ENCODE assay signal across 28 cellular contexts in genomic region chr13:84684804-84685203, GRCh38.
"Had no signal": no experiment of that assay in that cellular context is flagged by ENCODE, and none has a peak within 500 bp of the region (broad histone marks: within the 10 kb centered on the region; RNA-seq: fewer than 3 reads in every experiment).

No MANE protein-coding gene starts in this region.

- H3K27ac ChIP-seq: epithelial cell of prostate, esophagus squamous epithelium, stomach, suprapubic skin, tibial nerve had no signal

- DNase-seq: activated CD4-positive, alpha-beta memory T cell treated with anti-CD3 and anti-CD28 coated beads for 36 hours; activated CD4-positive, alpha-beta T cell treated with anti-CD3 and anti-CD28 coated beads, Interleukin-2, amount 10 ng/mL, durations not matched to agents 24 days and 14 days; activated CD4-positive, CD25-positive, alpha-beta regulatory T cell treated with anti-CD3 and anti-CD28 coated beads, Interleukin-2, amount 50 U/mL, for 72 hours; activated CD8-positive, alpha-beta memory T cell treated with anti-CD3 and anti-CD28 coated beads, Interleukin-2, amount 50 U/mL, for 4 hours; activated gamma-delta T cell treated with Interleukin-2 at 50 U/mL for 16 hours; activated naive CD4-positive, alpha-beta T cell treated with anti-CD3 and anti-CD28 coated beads, Interleukin-2, amount 50 U/mL, for 16 hours; activated T-cell treated with anti-CD3 and anti-CD28 coated beads, Interleukin-2, amount 50 U/mL, for 1 hour; amniotic stem cell; endodermal cell; esophagus squamous epithelium; islet precursor cell; left ventricle myocardium inferior; mucosa of descending colon; posterior cingulate gyrus; right cardiac atrium; stimulated activated CD4-positive, alpha-beta T cell treated with anti-CD3 and anti-CD28 coated beads, Interleukin-15, amount 100 ng/mL, for 24 hours; stimulated activated CD4-positive, alpha-beta T cell treated with anti-CD3 and anti-CD28 coated beads, Interleukin-2, amount 100 ng/mL, for 24 hours; stimulated activated naive B cell treated with anti-CD40 and anti-IgM and Interleukin-4, amounts not matched to agents 10 μg/mL and 1 μg/mL and 100 μg/mL, for 72 hours; stomach had no signal

- H3K36me3 Mint-ChIP-seq: activated CD4-positive, alpha-beta memory T cell treated with anti-CD3 and anti-CD28 coated beads for 36 hours; natural killer cell treated with Interleukin-12 subunit alpha and Interleukin-12 subunit beta and Interleukin-15 and Interleukin-18, amount 100 ng/mL, for 72 hours; stimulated activated naive B cell treated with anti-CD40 and anti-IgM and Interleukin-4, amounts not matched to agents 10 μg/mL and 1 μg/mL and 100 μg/mL, for 72 hours had no signal

- H3K27ac Mint-ChIP-seq: activated CD4-positive, alpha-beta memory T cell treated with anti-CD3 and anti-CD28 coated beads for 36 hours; activated CD4-positive, alpha-beta T cell treated with anti-CD3 and anti-CD28 coated beads, Interleukin-2, amount 10 ng/mL, durations not matched to agents 24 days and 14 days; activated T-helper 1 cell treated with anti-CD3 and anti-CD28 coated beads, Interleukin-12 subunit alpha, Interleukin-12 subunit beta, Interleukin-2, Interleukin-4 antibody, amounts not matched to agents 30 ng/mL and 10 ng/mL and 1 ng/mL, durations not matched to agents 14 hours and 24 hours and 36 hours; dendritic cell treated with granulocyte-macrophage colony-stimulating factor and Interleukin-4, amounts not matched to agents 40 ng/mL and 50 ng/mL, for 4 days; endodermal cell; natural killer cell treated with Interleukin-12 subunit alpha and Interleukin-12 subunit beta and Interleukin-15 and Interleukin-18, amount 100 ng/mL, for 72 hours; stimulated activated naive B cell treated with anti-CD40 and anti-IgM and Interleukin-4, amounts not matched to agents 10 μg/mL and 1 μg/mL and 100 μg/mL, for 72 hours had no signal

- H3K9me3 ChIP-seq: esophagus squamous epithelium, left ventricle myocardium inferior, mucosa of descending colon, stomach, suprapubic skin, tibial nerve had no signal

- H3K9me3 Mint-ChIP-seq: activated CD4-positive, alpha-beta memory T cell treated with anti-CD3 and anti-CD28 coated beads for 36 hours; activated CD4-positive, alpha-beta T cell treated with anti-CD3 and anti-CD28 coated beads, Interleukin-2, amount 10 ng/mL, durations not matched to agents 24 days and 14 days; activated T-helper 1 cell treated with anti-CD3 and anti-CD28 coated beads, Interleukin-12 subunit alpha, Interleukin-12 subunit beta, Interleukin-2, Interleukin-4 antibody, amounts not matched to agents 30 ng/mL and 10 ng/mL and 1 ng/mL, durations not matched to agents 14 hours and 24 hours and 36 hours; endodermal cell; stimulated activated naive B cell treated with anti-CD40 and anti-IgM and Interleukin-4, amounts not matched to agents 10 μg/mL and 1 μg/mL and 100 μg/mL, for 72 hours had no signal

- H3K4me3 ChIP-seq: esophagus squamous epithelium, left ventricle myocardium inferior, lung, mucosa of descending colon, stomach, suprapubic skin, tibial nerve had no signal

- ATAC-seq: mucosa of descending colon; natural killer cell treated with Interleukin-12 subunit alpha and Interleukin-12 subunit beta and Interleukin-15 and Interleukin-18, amount 100 ng/mL, for 72 hours; right cardiac atrium; stimulated activated naive B cell treated with anti-CD40 and anti-IgM and Interleukin-4, amounts not matched to agents 10 μg/mL and 1 μg/mL and 100 μg/mL, for 72 hours had no signal

- H3K4me1 Mint-ChIP-seq: activated CD4-positive, alpha-beta T cell treated with anti-CD3 and anti-CD28 coated beads, Interleukin-2, amount 10 ng/mL, durations not matched to agents 24 days and 14 days; central memory CD8-positive, alpha-beta T cell; stimulated activated naive B cell treated with anti-CD40 and anti-IgM and Interleukin-4, amounts not matched to agents 10 μg/mL and 1 μg/mL and 100 μg/mL, for 72 hours had no signal

- H3K36me3 ChIP-seq: esophagus squamous epithelium, left ventricle myocardium inferior, stomach, suprapubic skin, tibial nerve had no signal

- FAIRE-seq: frontal cortex had no signal

- H3K27me3 ChIP-seq: esophagus squamous epithelium, stomach, suprapubic skin, tibial nerve had no signal

- H3K27me3 Mint-ChIP-seq: activated CD4-positive, alpha-beta memory T cell treated with anti-CD3 and anti-CD28 coated beads for 36 hours; activated CD4-positive, alpha-beta T cell treated with anti-CD3 and anti-CD28 coated beads, Interleukin-2, amount 10 ng/mL, durations not matched to agents 24 days and 14 days; central memory CD8-positive, alpha-beta T cell; dendritic cell treated with granulocyte-macrophage colony-stimulating factor and Interleukin-4, amounts not matched to agents 40 ng/mL and 50 ng/mL, for 4 days; natural killer cell treated with Interleukin-12 subunit alpha and Interleukin-12 subunit beta and Interleukin-15 and Interleukin-18, amount 100 ng/mL, for 72 hours; stimulated activated naive B cell treated with anti-CD40 and anti-IgM and Interleukin-4, amounts not matched to agents 10 μg/mL and 1 μg/mL and 100 μg/mL, for 72 hours had no signal

- H3K4me3 Mint-ChIP-seq: activated CD4-positive, alpha-beta memory T cell treated with anti-CD3 and anti-CD28 coated beads for 36 hours; activated CD4-positive, alpha-beta T cell treated with anti-CD3 and anti-CD28 coated beads, Interleukin-2, amount 10 ng/mL, durations not matched to agents 24 days and 14 days; activated T-helper 1 cell treated with anti-CD3 and anti-CD28 coated beads, Interleukin-12 subunit alpha, Interleukin-12 subunit beta, Interleukin-2, Interleukin-4 antibody, amounts not matched to agents 30 ng/mL and 10 ng/mL and 1 ng/mL, durations not matched to agents 14 hours and 24 hours and 36 hours; central memory CD8-positive, alpha-beta T cell; dendritic cell treated with granulocyte-macrophage colony-stimulating factor and Interleukin-4, amounts not matched to agents 40 ng/mL and 50 ng/mL, for 4 days; endodermal cell; natural killer cell treated with Interleukin-12 subunit alpha and Interleukin-12 subunit beta and Interleukin-15 and Interleukin-18, amount 100 ng/mL, for 72 hours; stimulated activated naive B cell treated with anti-CD40 and anti-IgM and Interleukin-4, amounts not matched to agents 10 μg/mL and 1 μg/mL and 100 μg/mL, for 72 hours had no signal

- H3K4me1 ChIP-seq: esophagus squamous epithelium, suprapubic skin, tibial nerve had no signal
